14 cellular contexts compared by ENCODE assay signal in the genomic region with DNA sequence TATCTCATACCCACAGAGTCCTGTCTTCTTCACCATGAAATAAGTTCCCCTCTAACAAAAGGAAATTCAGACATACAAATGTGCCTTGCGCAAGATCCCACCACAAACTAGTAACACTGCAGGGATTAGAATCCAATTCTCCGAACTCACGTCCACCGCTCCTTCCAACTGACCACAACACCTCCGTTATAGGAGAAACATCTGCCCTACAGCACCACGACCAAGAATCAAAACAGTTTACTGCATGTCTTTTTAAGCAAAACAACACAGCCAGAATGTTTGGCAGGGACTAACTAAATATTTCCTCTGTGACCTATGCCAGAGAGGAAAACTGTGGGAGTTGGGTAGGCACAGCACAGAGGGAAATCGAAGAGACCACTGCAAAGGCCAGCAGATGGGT.
DNase-seq lines count a peak whose midpoint lies in the region; ATAC-seq and TF ChIP-seq lines count a peak whose summit lies in the region.
"Had no signal": no experiment of that assay in that cellular context is flagged by ENCODE, and none has a peak within 500 bp of the region (broad histone marks: within the 10 kb centered on the region; RNA-seq: fewer than 3 reads in every experiment).

No MANE protein-coding gene starts in this region.

- no TSS peak for BruUV-seq in Panc1 (replicated peaks; lab: Mats Ljungman, UMichigan)

- H3K36me3 Mint-ChIP-seq in osteocyte (ENCODE audit: unreplicated experiment) = peaks cover 22% of the 10 kb centered on the region

- no peaks in the 10 kb centered on the region for H3K9me3 ChIP-seq in Panc1 (ENCODE audit: control insufficient read depth, insufficient read depth, low read depth, low read length)
- no peaks in the 10 kb centered on the region for H3K9me3 ChIP-seq in fibroblast of lung (ENCODE audit: control insufficient read depth, insufficient read depth, low read depth, low read length)

- H3K4me1 Mint-ChIP-seq in osteocyte (ENCODE audit: unreplicated experiment) = peaks cover 74% of the 10 kb centered on the region

- H3K4me1 ChIP-seq in Panc1 (ENCODE audit: control insufficient read depth, insufficient read depth, low read length) = peaks cover 36% of the 10 kb centered on the region
- peaks cover 31% of the 10 kb centered on the region for H3K4me1 ChIP-seq in fibroblast of lung (ENCODE audit: control insufficient read depth, extremely low read depth, insufficient read depth, low read length)

- H3K27me3 ChIP-seq in BJ (ENCODE audit: control insufficient read depth, insufficient read depth, low read length) (no peaks in the 10 kb centered on the region), Panc1 (ENCODE audit: control insufficient read depth, insufficient read depth, low read length) (no peaks in the 10 kb centered on the region), fibroblast of lung (ENCODE audit: control insufficient read depth, insufficient read depth, low read length) (no peaks in the 10 kb centered on the region)

- POLR2A ChIA-PET in BJ (lab: Charles Lee) (no interaction called here), Panc1 (lab: Charles Lee) (interaction anchor here (0.5 kb wide), 1 partner anchor 29 kb away, joined by 3 read pairs; no protein-coding TSS in a partner anchor)

- peak overlapping the region; percentile 7 for H3K4me3 Mint-ChIP-seq in osteocyte (ENCODE audit: unreplicated experiment)
- H3K4me3 Mint-ChIP-seq: GM23338, mesothelial cell of epicardium had no signal

- no peaks in the 10 kb centered on the region for H3K9me3 Mint-ChIP-seq in osteocyte (ENCODE audit: unreplicated experiment)
- H3K9me3 Mint-ChIP-seq: GM23338, mesothelial cell of epicardium had no signal

- H3K27ac ChIP-seq in Panc1 (ENCODE audit: low read length) (peak overlapping the region; percentile 64; the same call in 1 of the 2 replicates), fibroblast of lung (ENCODE audit: insufficient read depth, low read length) (peak overlapping the region; percentile 70)
- H3K27ac ChIP-seq: C4-2B had no signal

- H3K27ac Mint-ChIP-seq in osteocyte (ENCODE audit: unreplicated experiment) = peak overlapping the region; percentile 81
- H3K27ac Mint-ChIP-seq: GM23338 had no signal

- TF ChIP-seq CTCF in BJ (IDR thresholded peaks at IDR 0.05; ENCODE audit: insufficient read depth, low read depth, low read length) (no peak), Panc1 (IDR thresholded peaks at IDR 0.05) (no peak), fibroblast of lung (conservative IDR thresholded peaks at IDR 0.05 in 1 of 2, IDR thresholded peaks at IDR 0.05 in 1 of 2; ENCODE audit: low read depth in 1 of 2, low read length in 2 of 2) (no peak), osteocyte (IDR thresholded peaks at IDR 0.05) (no peak)

- H3K4me3 ChIP-seq in BJ (ENCODE audit: low read depth, low read length) = no peak overlapping the region
- H3K4me3 ChIP-seq in Panc1 (ENCODE audit: low read depth in 2 of 2, low read length in 2 of 2) = no peak overlapping the region
- no peak overlapping the region for H3K4me3 ChIP-seq in fibroblast of lung (replicated peaks in 1 of 4; ENCODE audit: control extremely low read depth in 1 of 4, insufficient read depth in 1 of 4, low read depth in 3 of 4, low read length in 4 of 4)
- H3K4me3 ChIP-seq: GM12878, GM23338 had no signal

- H3K79me2 ChIP-seq in fibroblast of lung (ENCODE audit: control insufficient read depth, insufficient read depth, low read length) = peaks cover 15% of the 10 kb centered on the region

- CTCF ChIA-PET in BJ (lab: Yijun Ruan, JAX) (interaction anchor here (1.1 to 1.3 kb wide), 2 partner anchors 14 to 18 kb away, joined by 3 to 4 read pairs; no protein-coding TSS in a partner anchor), Panc1 (lab: Charles Lee) (no interaction called here)

- H3K4me2 ChIP-seq in fibroblast of lung (ENCODE audit: extremely low read depth, insufficient read depth, low read length) = peak overlapping the region; percentile 26
- H3K4me2 ChIP-seq: GM23338 had no signal

- DNase-seq in BJ (ENCODE audit: low read depth) (peak; percentile 98), Panc1 (ENCODE audit: low read depth, low spot score) (no peak), fibroblast of lung (ENCODE audit: low read depth in 2 of 2) (peak; percentile 89 to 95), osteocyte (ENCODE audit: extremely low spot score, unreplicated experiment) (no peak)
- DNase-seq: effector memory CD4-positive, alpha-beta T cell; T-helper 1 cell had no signal

- no peak overlapping the region for H3K9ac ChIP-seq in fibroblast of lung (ENCODE audit: insufficient read depth, low read length)

- H3K27me3 Mint-ChIP-seq in osteocyte (ENCODE audit: unreplicated experiment) = no peaks in the 10 kb centered on the region

- no peak for ATAC-seq in Panc1
- no peak for ATAC-seq in HG03439 (IDR thresholded peaks at IDR 0.05; ENCODE audit: unreplicated experiment)
- ATAC-seq in GM21515 (IDR thresholded peaks at IDR 0.05; ENCODE audit: unreplicated experiment) = no peak
- ATAC-seq in GM18867 (IDR thresholded peaks at IDR 0.05; ENCODE audit: unreplicated experiment) = no peak
- ATAC-seq in GM21367 (IDR thresholded peaks at IDR 0.05; ENCODE audit: unreplicated experiment) = no peak
- ATAC-seq: GM12878, GM23338 had no signal

- H2AFZ ChIP-seq in fibroblast of lung (ENCODE audit: low read length) = no peak overlapping the region
- H2AFZ ChIP-seq: GM23338 had no signal

- in situ Hi-C loops in Panc1 (cut with HindIII; ENCODE audit: low pct_unique_long_range_greater_than_20kb, low sequenced_read_pairs) = no loop called here

- H3K36me3 ChIP-seq in BJ (ENCODE audit: control insufficient read depth, insufficient read depth, low read length) (0 out of 2 replicates have a peak, but pooled peaks cover 3% of the 10 kb centered on the region), Panc1 (ENCODE audit: control insufficient read depth, insufficient read depth, low read length) (no peaks in the 10 kb centered on the region), fibroblast of lung (ENCODE audit: control insufficient read depth, insufficient read depth, low read length) (no peaks in the 10 kb centered on the region)

- H4K20me1 ChIP-seq in fibroblast of lung (ENCODE audit: control insufficient read depth, extremely low read depth, insufficient read depth, low read length) = no peaks in the 10 kb centered on the region

- intact Hi-C loops in Panc1 (cut with micrococcal nuclease; ENCODE audit: unreplicated experiment) = no loop called here

Comparison
In these comparisons a context has a peak if more than half of its experiments do, and no peak if none do; other contexts are left out.
1. DNase-seq: peak in BJ (single experiment) and fibroblast of lung (2 of 2); none in Panc1 (single experiment) and osteocyte (single experiment).